ENCODE assay signal across 18 cellular contexts in the genomic region with DNA sequence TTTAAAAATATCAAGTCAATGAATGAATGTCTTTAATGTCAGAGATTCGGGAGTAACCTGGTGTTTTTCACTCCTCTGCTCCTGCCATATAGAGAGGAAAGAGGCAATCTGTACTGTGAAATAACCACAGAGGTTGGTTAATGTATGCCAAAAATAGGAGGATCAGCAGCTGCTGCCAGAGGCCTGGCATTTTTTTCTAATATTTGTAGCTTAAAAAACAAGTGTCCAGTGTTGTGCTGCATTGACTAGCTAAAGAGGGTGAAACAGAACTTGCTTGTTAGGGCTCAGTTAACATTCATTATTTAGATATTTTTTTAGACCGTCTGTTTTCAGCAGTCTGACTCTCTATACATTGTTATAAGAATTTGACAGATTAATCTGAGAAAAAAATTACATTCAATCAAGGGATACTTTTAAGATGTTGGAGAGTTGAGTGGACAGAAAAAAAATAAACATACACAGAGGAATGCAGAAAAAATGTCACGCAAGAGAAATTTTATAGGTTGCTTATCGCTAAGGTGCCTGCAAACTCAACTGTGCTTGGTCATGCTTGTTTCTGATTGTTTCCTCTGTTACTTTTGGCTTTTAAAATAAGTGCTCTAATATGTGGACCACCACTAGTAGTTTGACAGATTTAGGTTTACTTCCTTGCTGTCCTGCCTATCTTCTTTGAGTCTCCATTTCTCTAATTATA.
"Had no signal": no experiment of that assay in that cellular context is flagged by ENCODE, and none has a peak within 500 bp of the region (broad histone marks: within the 10 kb centered on the region; RNA-seq: fewer than 3 reads in every experiment).

No MANE protein-coding gene starts in this region.

- ATAC-seq: effector memory CD8-positive, alpha-beta T cell; lower lobe of right lung; natural killer cell had no signal

- H3K27me3 ChIP-seq: esophagus muscularis mucosa, hepatocyte, neural progenitor cell, ovary, right atrium auricular region, sigmoid colon had no signal

- H3K9ac ChIP-seq: neural progenitor cell had no signal

- H3K36me3 ChIP-seq: esophagus muscularis mucosa, left ventricle myocardium inferior, lower lobe of right lung, neural progenitor cell, ovary, right atrium auricular region, sigmoid colon had no signal

- H3K9me3 ChIP-seq: esophagus muscularis mucosa, left ventricle myocardium inferior, lower lobe of right lung, ovary, right atrium auricular region, sigmoid colon had no signal

- DNase-seq: effector memory CD8-positive, alpha-beta T cell; foreskin fibroblast; head of caudate nucleus; islet precursor cell; left ventricle myocardium inferior; lower lobe of right lung; natural killer cell; nucleus accumbens; ovary; sigmoid colon; small intestine; stimulated activated CD4-positive, alpha-beta T cell treated with anti-CD3 and anti-CD28 coated beads, Interleukin-12 subunit alpha, Interleukin-12 subunit beta, amount 100 ng/mL, for 4 hours; stimulated activated naive CD4-positive, alpha-beta T cell; trophoblast cell had no signal

- H3K4me3 ChIP-seq: esophagus muscularis mucosa, hepatocyte, left ventricle myocardium inferior, lower lobe of right lung, neural progenitor cell, ovary, right atrium auricular region, sigmoid colon had no signal

- H3K4me1 ChIP-seq: esophagus muscularis mucosa, left ventricle myocardium inferior, lower lobe of right lung, right atrium auricular region, sigmoid colon had no signal
